Comparison of ENCODE assay signal across 16 cellular contexts in the genomic region with DNA sequence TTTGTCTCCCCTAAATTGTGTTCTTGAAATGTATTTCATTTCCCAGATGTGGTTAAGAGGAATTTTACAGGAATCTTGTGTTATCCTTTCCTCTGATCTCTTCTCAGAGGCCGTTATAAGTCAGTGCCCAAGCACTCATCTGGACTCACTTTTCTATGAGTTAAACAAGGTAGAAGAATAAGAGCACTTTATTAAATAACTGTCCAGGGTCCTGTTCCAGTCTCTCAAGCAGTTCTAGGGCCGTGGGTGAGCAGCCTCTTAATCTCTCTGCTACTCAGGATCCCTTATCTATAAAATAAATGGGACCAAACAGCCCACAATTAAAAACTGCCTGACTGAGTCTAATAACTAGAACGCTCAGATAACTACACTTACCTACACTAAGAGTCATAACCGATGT.
DNase-seq lines count a peak whose midpoint lies in the region; ATAC-seq and TF ChIP-seq lines count a peak whose summit lies in the region.
"Had no signal": no experiment of that assay in that cellular context is flagged by ENCODE, and none has a peak within 500 bp of the region (broad histone marks: within the 10 kb centered on the region; RNA-seq: fewer than 3 reads in every experiment).

No MANE protein-coding gene starts in this region.

- no peak for TF ChIP-seq RAD21 in SK-N-SH (IDR thresholded peaks at IDR 0.05; ENCODE audit: low read length)

- H3K27ac ChIP-seq in SK-N-SH (ENCODE audit: low read depth in 2 of 2, low read length in 1 of 2), result no peak overlapping the region
- H3K27ac ChIP-seq: 22Rv1, A549, C4-2B had no signal

- no peak for ATAC-seq in GM19328 (IDR thresholded peaks at IDR 0.05; ENCODE audit: unreplicated experiment)
- ATAC-seq: A549, HCT116 had no signal

- 31% methylated on average over 4 of the region's 4 CpGs for WGBS in SK-N-SH (ENCODE audit: low lambda C conversion rate)

- no peak overlapping the region for H2AFZ ChIP-seq in SK-N-SH (ENCODE audit: low read depth)

- H3K9me3 Mint-ChIP-seq in T-helper 2 cell treated with Interferon-gamma antibody and Interleukin-4, amounts not matched to agents 5 μg/mL and 100 μg/mL, for 36 hours, result no peaks in the 10 kb centered on the region
- H3K9me3 Mint-ChIP-seq in HFFc6, result no peaks in the 10 kb centered on the region
- H3K9me3 Mint-ChIP-seq: CD4-positive, alpha-beta T cell had no signal

- H3K27ac Mint-ChIP-seq in T-helper 2 cell treated with Interferon-gamma antibody and Interleukin-4, amounts not matched to agents 5 μg/mL and 100 μg/mL, for 36 hours, result peak overlapping the region; percentile 20
- H3K27ac Mint-ChIP-seq in HFFc6, result peak overlapping the region; percentile 29; the same call in 1 of the 2 replicates
- H3K27ac Mint-ChIP-seq: CD4-positive, alpha-beta T cell had no signal

- peaks cover 71% of the 10 kb centered on the region for H3K36me3 Mint-ChIP-seq in T-helper 2 cell treated with Interferon-gamma antibody and Interleukin-4, amounts not matched to agents 5 μg/mL and 100 μg/mL, for 36 hours (ENCODE audit: low read depth)
- H3K36me3 Mint-ChIP-seq in HFFc6 (ENCODE audit: low read depth), result peaks cover 48% of the 10 kb centered on the region

- no peak for TF ChIP-seq CTCF in HFFc6 (IDR thresholded peaks at IDR 0.05)
- no peak for TF ChIP-seq CTCF in SK-N-SH (IDR thresholded peaks at IDR 0.05)

- peaks cover under 1% of the 10 kb centered on the region for H3F3A ChIP-seq in SK-N-SH (replicated peaks; ENCODE audit: insufficient read depth)

- TF ChIP-seq EP300 in SK-N-SH (IDR thresholded peaks at IDR 0.05; ENCODE audit: borderline replicate concordance in 1 of 2, low read depth in 1 of 2, low read length in 1 of 2), result no peak

- no peaks in the 10 kb centered on the region for H3K27me3 ChIP-seq in SK-N-SH (ENCODE audit: insufficient read depth)

- POLR2A ChIA-PET in SK-N-SH (lab: Yijun Ruan, JAX), result no interaction called here

- H4K20me1 ChIP-seq in SK-N-SH (ENCODE audit: insufficient read depth), result no peaks in the 10 kb centered on the region

- peaks cover 46% of the 10 kb centered on the region for H3K4me1 Mint-ChIP-seq in T-helper 2 cell treated with Interferon-gamma antibody and Interleukin-4, amounts not matched to agents 5 μg/mL and 100 μg/mL, for 36 hours (ENCODE audit: low read depth)
- peaks cover 39% of the 10 kb centered on the region for H3K4me1 Mint-ChIP-seq in HFFc6 (ENCODE audit: low read depth)

- DNase-seq in T-helper 2 cell treated with Interferon-gamma antibody and Interleukin-4, amounts not matched to agents 5 μg/mL and 100 μg/mL, for 36 hours (ENCODE audit: low spot score), result no peak
- DNase-seq in T-helper 2 cell (no peak), HFFc6 (no peak), SK-N-SH (no peak), amniotic epithelial cell (ENCODE audit: low read depth) (peak; percentile 22), superior temporal gyrus (ENCODE audit: extremely low spot score) (no peak)
- DNase-seq: AML-193; Caco-2; CD4-positive, alpha-beta T cell; GOT3; H7 had no signal

- H3K9me2 ChIP-seq in SK-N-SH, result no peaks in the 10 kb centered on the region

- peaks cover 36 to 46% of the 10 kb centered on the region in 2 experiments for H3K36me3 ChIP-seq in SK-N-SH (replicated peaks in 1 of 2; ENCODE audit: control insufficient read depth in 1 of 2, insufficient read depth in 2 of 2, low read length in 1 of 2)

- H3K4me3 Mint-ChIP-seq in T-helper 2 cell treated with Interferon-gamma antibody and Interleukin-4, amounts not matched to agents 5 μg/mL and 100 μg/mL, for 36 hours, result no peak overlapping the region
- no peak overlapping the region for H3K4me3 Mint-ChIP-seq in HFFc6
- H3K4me3 Mint-ChIP-seq: CD4-positive, alpha-beta T cell had no signal

- peaks cover 4% of the 10 kb centered on the region; the same call in 1 of the 2 replicates for H3K79me2 ChIP-seq in SK-N-SH (ENCODE audit: insufficient read depth)

- peaks cover 0 to 3% of the 10 kb centered on the region in 2 experiments; a peak in 1 of 4 replicates for H3K4me1 ChIP-seq in SK-N-SH (ENCODE audit: control insufficient read depth in 1 of 2, insufficient read depth in 2 of 2, low read depth in 1 of 2, low read length in 1 of 2)
- H3K4me1 ChIP-seq: A549 had no signal

- no peak overlapping the region for H3K4me3 ChIP-seq in SK-N-SH (ENCODE audit: low read depth in 2 of 2, low read length in 1 of 2)
- H3K4me3 ChIP-seq: A549 had no signal

- no peak overlapping the region for H3K4me2 ChIP-seq in SK-N-SH
- H3K4me2 ChIP-seq: A549 had no signal

- no peaks in the 10 kb centered on the region for H3K27me3 Mint-ChIP-seq in T-helper 2 cell treated with Interferon-gamma antibody and Interleukin-4, amounts not matched to agents 5 μg/mL and 100 μg/mL, for 36 hours (ENCODE audit: low read depth)
- H3K27me3 Mint-ChIP-seq in HFFc6 (ENCODE audit: insufficient read depth), result no peaks in the 10 kb centered on the region; the same call in 1 of the 2 replicates
- H3K27me3 Mint-ChIP-seq: CD4-positive, alpha-beta T cell had no signal

- no peaks in the 10 kb centered on the region for H3K9me3 ChIP-seq in SK-N-SH
- H3K9me3 ChIP-seq: A549, Caco-2 had no signal

- CTCF ChIA-PET in SK-N-SH (lab: Yijun Ruan, JAX), result no interaction called here

- no peak overlapping the region for H3K9ac ChIP-seq in SK-N-SH

TF ChIP-seq in SK-N-SH, 30 proteins besides CTCF, POLR2A, EP300 and RAD21:
- TF ChIP-seq FOSL2 (IDR thresholded peaks at IDR 0.05; ENCODE audit: borderline replicate concordance, low read depth) (no peak), GATA2 (CRISPR knock-in tag; IDR thresholded peaks at IDR 0.05) (no peak), TCF12 (IDR thresholded peaks at IDR 0.05) (no peak), TAF1 (IDR thresholded peaks at IDR 0.05; ENCODE audit: borderline replicate concordance, low read depth, low read length) (no peak), GABPA (IDR thresholded peaks at IDR 0.05; ENCODE audit: low read depth) (no peak), YY1 (IDR thresholded peaks at IDR 0.05; ENCODE audit: low read depth) (no peak)
- TF ChIP-seq, protein P1, sequence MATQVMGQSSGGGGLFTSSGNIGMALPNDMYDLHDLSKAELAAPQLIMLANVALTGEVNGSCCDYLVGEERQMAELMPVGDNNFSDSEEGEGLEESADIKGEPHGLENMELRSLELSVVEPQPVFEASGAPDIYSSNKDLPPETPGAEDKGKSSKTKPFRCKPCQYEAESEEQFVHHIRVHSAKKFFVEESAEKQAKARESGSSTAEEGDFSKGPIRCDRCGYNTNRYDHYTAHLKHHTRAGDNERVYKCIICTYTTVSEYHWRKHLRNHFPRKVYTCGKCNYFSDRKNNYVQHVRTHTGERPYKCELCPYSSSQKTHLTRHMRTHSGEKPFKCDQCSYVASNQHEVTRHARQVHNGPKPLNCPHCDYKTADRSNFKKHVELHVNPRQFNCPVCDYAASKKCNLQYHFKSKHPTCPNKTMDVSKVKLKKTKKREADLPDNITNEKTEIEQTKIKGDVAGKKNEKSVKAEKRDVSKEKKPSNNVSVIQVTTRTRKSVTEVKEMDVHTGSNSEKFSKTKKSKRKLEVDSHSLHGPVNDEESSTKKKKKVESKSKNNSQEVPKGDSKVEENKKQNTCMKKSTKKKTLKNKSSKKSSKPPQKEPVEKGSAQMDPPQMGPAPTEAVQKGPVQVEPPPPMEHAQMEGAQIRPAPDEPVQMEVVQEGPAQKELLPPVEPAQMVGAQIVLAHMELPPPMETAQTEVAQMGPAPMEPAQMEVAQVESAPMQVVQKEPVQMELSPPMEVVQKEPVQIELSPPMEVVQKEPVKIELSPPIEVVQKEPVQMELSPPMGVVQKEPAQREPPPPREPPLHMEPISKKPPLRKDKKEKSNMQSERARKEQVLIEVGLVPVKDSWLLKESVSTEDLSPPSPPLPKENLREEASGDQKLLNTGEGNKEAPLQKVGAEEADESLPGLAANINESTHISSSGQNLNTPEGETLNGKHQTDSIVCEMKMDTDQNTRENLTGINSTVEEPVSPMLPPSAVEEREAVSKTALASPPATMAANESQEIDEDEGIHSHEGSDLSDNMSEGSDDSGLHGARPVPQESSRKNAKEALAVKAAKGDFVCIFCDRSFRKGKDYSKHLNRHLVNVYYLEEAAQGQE (IDR thresholded peaks at IDR 0.05; ENCODE audit: low read depth, low read length), result peak; percentile 86
- TF ChIP-seq, protein P2, sequence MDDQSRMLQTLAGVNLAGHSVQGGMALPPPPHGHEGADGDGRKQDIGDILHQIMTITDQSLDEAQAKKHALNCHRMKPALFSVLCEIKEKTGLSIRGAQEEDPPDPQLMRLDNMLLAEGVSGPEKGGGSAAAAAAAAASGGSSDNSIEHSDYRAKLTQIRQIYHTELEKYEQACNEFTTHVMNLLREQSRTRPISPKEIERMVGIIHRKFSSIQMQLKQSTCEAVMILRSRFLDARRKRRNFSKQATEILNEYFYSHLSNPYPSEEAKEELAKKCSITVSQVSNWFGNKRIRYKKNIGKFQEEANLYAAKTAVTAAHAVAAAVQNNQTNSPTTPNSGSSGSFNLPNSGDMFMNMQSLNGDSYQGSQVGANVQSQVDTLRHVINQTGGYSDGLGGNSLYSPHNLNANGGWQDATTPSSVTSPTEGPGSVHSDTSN (IDR thresholded peaks at IDR 0.05), result no peak
